In genomic region chr5:133321833-133322420, GRCh38 we compare ENCODE assay signal across 12 cellular contexts.
DNase-seq lines count a peak whose midpoint lies in the region; ATAC-seq lines count a peak whose summit lies in the region.
"Had no signal": no experiment of that assay in that cellular context is flagged by ENCODE, and none has a peak within 500 bp of the region (broad histone marks: within the 10 kb centered on the region; RNA-seq: fewer than 3 reads in every experiment).

No MANE protein-coding gene starts in this region.

- intact Hi-C loops in activated CD4-positive, alpha-beta memory T cell treated with anti-CD3 and anti-CD28 coated beads for 36 hours (cut with micrococcal nuclease): loop anchor here (10.0 kb wide), 1 partner anchor 207 kb away; no protein-coding TSS in a partner anchor

- peak overlapping the region; percentile 33 for H3K27ac Mint-ChIP-seq in activated CD4-positive, alpha-beta memory T cell treated with anti-CD3 and anti-CD28 coated beads for 36 hours
- H3K27ac Mint-ChIP-seq in activated CD4-positive, alpha-beta memory T cell treated with anti-CD3 and anti-CD28 coated beads, Interleukin-2, amount 10 ng/mL, durations not matched to agents 7 days and 5 days: no peak overlapping the region
- peak overlapping the region in 1 of 2 donors; percentile 84 for H3K27ac Mint-ChIP-seq in activated naive CD4-positive, alpha-beta T cell treated with anti-CD3 and anti-CD28 coated beads, Interleukin-2, amount 50 U/mL, for 72 hours

- peak; percentile 80 for DNase-seq in activated CD4-positive, alpha-beta memory T cell treated with anti-CD3 and anti-CD28 coated beads for 36 hours
- DNase-seq in activated CD4-positive, alpha-beta memory T cell treated with anti-CD3 and anti-CD28 coated beads, Interleukin-2, amount 10 ng/mL, durations not matched to agents 7 days and 5 days: no peak
- DNase-seq in activated naive CD4-positive, alpha-beta T cell treated with anti-CD3 and anti-CD28 coated beads, Interleukin-2, amount 50 U/mL, for 72 hours (ENCODE audit: low spot score in 2 of 2): no peak
- peak; percentile 58 for DNase-seq in stimulated activated CD8-positive, alpha-beta memory T cell treated with anti-CD3 and anti-CD28 coated beads, Interleukin-4, amount 100 ng/mL, for 48 hours
- DNase-seq in AG20443 (ENCODE audit: low spot score): no peak
- DNase-seq in activated effector memory CD4-positive, alpha-beta T cell treated with Interleukin-2 at 50 U/mL for 16 hours: no peak
- DNase-seq in NCI-H2081 (lab: John Stamatoyannopoulos, UW): no peak
- DNase-seq: cerebellar nuclear complex, DMS79 treated with DMSO at 0.1 percent for 48 hours, ovary had no signal

- no peaks in the 10 kb centered on the region for H3K9me3 Mint-ChIP-seq in activated CD4-positive, alpha-beta memory T cell treated with anti-CD3 and anti-CD28 coated beads for 36 hours
- H3K9me3 Mint-ChIP-seq in activated CD4-positive, alpha-beta memory T cell treated with anti-CD3 and anti-CD28 coated beads, Interleukin-2, amount 10 ng/mL, durations not matched to agents 7 days and 5 days: no peaks in the 10 kb centered on the region
- H3K9me3 Mint-ChIP-seq in activated naive CD4-positive, alpha-beta T cell treated with anti-CD3 and anti-CD28 coated beads, Interleukin-2, amount 50 U/mL, for 72 hours: no peaks in the 10 kb centered on the region

- peak; percentile 71 for ATAC-seq in HG02759 (IDR thresholded peaks at IDR 0.05; ENCODE audit: unreplicated experiment)
- ATAC-seq in activated naive CD4-positive, alpha-beta T cell treated with anti-CD3 and anti-CD28 coated beads, Interleukin-2, amount 50 U/mL, for 72 hours: peak; percentile 85 to 86
- ATAC-seq: A549 had no signal

- peaks cover 1% of the 10 kb centered on the region for H3K27me3 Mint-ChIP-seq in activated CD4-positive, alpha-beta memory T cell treated with anti-CD3 and anti-CD28 coated beads for 36 hours
- H3K27me3 Mint-ChIP-seq in activated CD4-positive, alpha-beta memory T cell treated with anti-CD3 and anti-CD28 coated beads, Interleukin-2, amount 10 ng/mL, durations not matched to agents 7 days and 5 days: no peaks in the 10 kb centered on the region

- no peaks in the 10 kb centered on the region for H3K36me3 Mint-ChIP-seq in activated CD4-positive, alpha-beta memory T cell treated with anti-CD3 and anti-CD28 coated beads for 36 hours
- H3K36me3 Mint-ChIP-seq in activated CD4-positive, alpha-beta memory T cell treated with anti-CD3 and anti-CD28 coated beads, Interleukin-2, amount 10 ng/mL, durations not matched to agents 7 days and 5 days (ENCODE audit: low read depth): no peaks in the 10 kb centered on the region
- H3K36me3 Mint-ChIP-seq in activated naive CD4-positive, alpha-beta T cell treated with anti-CD3 and anti-CD28 coated beads, Interleukin-2, amount 50 U/mL, for 72 hours: no peaks in the 10 kb centered on the region

- peaks cover 16% of the 10 kb centered on the region for H3K4me1 Mint-ChIP-seq in activated CD4-positive, alpha-beta memory T cell treated with anti-CD3 and anti-CD28 coated beads for 36 hours (ENCODE audit: low read depth)
- peaks cover 9% of the 10 kb centered on the region for H3K4me1 Mint-ChIP-seq in activated CD4-positive, alpha-beta memory T cell treated with anti-CD3 and anti-CD28 coated beads, Interleukin-2, amount 10 ng/mL, durations not matched to agents 7 days and 5 days

- POLR2A ChIA-PET in activated CD4-positive, alpha-beta memory T cell treated with anti-CD3 and anti-CD28 coated beads for 36 hours (lab: Charles Lee): no interaction called here
- POLR2A ChIA-PET in activated CD4-positive, alpha-beta memory T cell treated with anti-CD3 and anti-CD28 coated beads, Interleukin-2, amount 10 ng/mL, durations not matched to agents 7 days and 5 days (lab: Charles Lee): no interaction called here

- no peak overlapping the region for H3K4me3 Mint-ChIP-seq in activated CD4-positive, alpha-beta memory T cell treated with anti-CD3 and anti-CD28 coated beads for 36 hours
- no peak overlapping the region for H3K4me3 Mint-ChIP-seq in activated CD4-positive, alpha-beta memory T cell treated with anti-CD3 and anti-CD28 coated beads, Interleukin-2, amount 10 ng/mL, durations not matched to agents 7 days and 5 days

- CTCF ChIA-PET in activated CD4-positive, alpha-beta memory T cell treated with anti-CD3 and anti-CD28 coated beads for 36 hours (lab: Charles Lee): interaction anchor here (0.7 to 1.3 kb wide), 2 partner anchors 102 to 438 kb away, joined by 3 to 4 read pairs; no protein-coding TSS in a partner anchor
- CTCF ChIA-PET in activated CD4-positive, alpha-beta memory T cell treated with anti-CD3 and anti-CD28 coated beads, Interleukin-2, amount 10 ng/mL, durations not matched to agents 7 days and 5 days (lab: Charles Lee): no interaction called here

Comparison
In these comparisons a context has a peak if more than half of its experiments do, and no peak if none do; other contexts are left out.
1. DNase-seq: peak in activated CD4-positive, alpha-beta memory T cell treated with anti-CD3 and anti-CD28 coated beads for 36 hours (single experiment) and stimulated activated CD8-positive, alpha-beta memory T cell treated with anti-CD3 and anti-CD28 coated beads, Interleukin-4, amount 100 ng/mL, for 48 hours (single experiment); none in activated CD4-positive, alpha-beta memory T cell treated with anti-CD3 and anti-CD28 coated beads, Interleukin-2, amount 10 ng/mL, durations not matched to agents 7 days and 5 days (single experiment), activated naive CD4-positive, alpha-beta T cell treated with anti-CD3 and anti-CD28 coated beads, Interleukin-2, amount 50 U/mL, for 72 hours (0 of 2), AG20443 (single experiment), activated effector memory CD4-positive, alpha-beta T cell treated with Interleukin-2 at 50 U/mL for 16 hours (single experiment) and NCI-H2081 (0 of 2).